Comparison of ENCODE assay signal across 7 cellular contexts in the genomic region with DNA sequence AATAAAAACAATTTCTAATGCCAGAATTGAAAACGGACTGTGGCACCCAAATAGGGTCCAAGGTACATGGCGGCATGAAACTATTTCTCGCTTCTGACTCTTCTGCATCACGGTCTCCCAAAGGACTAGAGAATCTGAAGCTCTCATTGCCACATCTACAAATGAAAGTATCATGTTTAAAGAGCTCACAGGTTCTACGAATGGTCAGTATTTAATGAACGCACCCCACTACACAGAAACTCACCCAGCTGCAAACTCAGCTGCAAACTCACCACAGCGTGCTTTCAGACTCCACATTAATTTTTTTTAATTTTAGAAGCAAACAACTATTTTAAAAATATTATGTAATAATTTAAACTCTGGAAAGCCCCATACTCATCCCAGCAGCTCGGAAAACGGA. TPM values are rescaled to one million over a fixed set of nuclear protein-coding genes. Genes with fewer than 3 reads are reported as not detected.
DNase-seq lines count a peak whose midpoint lies in the region; ATAC-seq and TF ChIP-seq lines count a peak whose summit lies in the region.

No MANE protein-coding gene starts in this region.

- H3K9me3 ChIP-seq in mammary epithelial cell (replicated peaks; ENCODE audit: insufficient read depth, low read length) (no peaks in the 10 kb centered on the region), mucosa of rectum (ENCODE audit: control insufficient read depth in 2 of 2, low read length in 2 of 2) (no peaks in the 10 kb centered on the region)

- CTCF ChIA-PET in mammary epithelial cell (lab: Charles Lee; ENCODE audit: low non-redundant PET), result no interaction called here

- H3K79me2 ChIP-seq in KMS-11 (ENCODE audit: insufficient read depth, low read depth) (peaks cover 68% of the 10 kb centered on the region), mammary epithelial cell (ENCODE audit: insufficient read depth, low read length) (peaks cover 88% of the 10 kb centered on the region)

- intact Hi-C loops in mammary epithelial cell (cut with micrococcal nuclease), result loop anchor here (2.0 kb wide), 1 partner anchor 63 kb away; no protein-coding TSS in a partner anchor

- H3K9ac ChIP-seq in KMS-11 (peak overlapping the region; percentile 84; the same call in 1 of the 2 replicates), mammary epithelial cell (ENCODE audit: insufficient read depth, low read length) (peak overlapping the region; percentile 95), mucosa of rectum (ENCODE audit: low read depth in 1 of 2, low read length in 2 of 2) (peak overlapping the region; percentile 81 to 99)

- TF ChIP-seq CTCF in KMS-11 (conservative IDR thresholded peaks at IDR 0.05; ENCODE audit: low read depth, low read length), result no peak
- no peak for TF ChIP-seq CTCF in mammary epithelial cell (conservative IDR thresholded peaks at IDR 0.05 in 1 of 2, IDR thresholded peaks at IDR 0.05 in 1 of 2; ENCODE audit: extremely low read depth in 1 of 2, insufficient read depth in 1 of 2, low read depth in 1 of 2, low read length in 2 of 2)

- peaks cover 22% of the 10 kb centered on the region for H3K4me1 ChIP-seq in KMS-11 (ENCODE audit: low read depth, poor library complexity, severe bottlenecking)
- peaks cover 16% of the 10 kb centered on the region for H3K4me1 ChIP-seq in mammary epithelial cell (ENCODE audit: insufficient read depth, low read length)
- H3K4me1 ChIP-seq in mucosa of rectum (ENCODE audit: control insufficient read depth in 2 of 2, insufficient read depth in 2 of 2, low read length in 2 of 2), result peaks cover 18 to 22% of the 10 kb centered on the region in 2 donors

- BruUV-seq in mammary epithelial cell (replicated peaks; lab: Mats Ljungman, UMichigan), result no TSS peak

- H3K36me3 ChIP-seq in KMS-11 (ENCODE audit: insufficient read depth) (no peaks in the 10 kb centered on the region), mammary epithelial cell (ENCODE audit: insufficient read depth, low read length) (no peaks in the 10 kb centered on the region), mucosa of rectum (ENCODE audit: control insufficient read depth in 2 of 2, insufficient read depth in 2 of 2, low read length in 2 of 2) (no peaks in the 10 kb centered on the region)

- DNase-seq in mammary epithelial cell (no peak), superior temporal gyrus (ENCODE audit: extremely low spot score) (no peak), anterior cingulate cortex (lab: John Stamatoyannopoulos, UW) (no peak)
- DNase-seq in stimulated activated naive CD4-positive, alpha-beta T cell treated with Interleukin-2 at 50 U/mL for 16 hours (lab: John Stamatoyannopoulos, UW), result no peak

- 1% methylated on average over 9 of the region's 9 CpGs for WGBS in mammary epithelial cell (ENCODE audit: low coverage, missing lambda C conversion rate)

- dilution Hi-C loops in mammary epithelial cell (cut with HindIII; ENCODE audit: low sequenced_read_pairs), result no loop called here

- in situ Hi-C loops in mammary epithelial cell (cut with MboI; ENCODE audit: low sequenced_read_pairs in 2 of 2), result no loop called here

- peak overlapping the region; percentile 71 for H3K4me2 ChIP-seq in KMS-11
- peak overlapping the region; percentile 90 for H3K4me2 ChIP-seq in mammary epithelial cell (ENCODE audit: insufficient read depth, low read depth, low read length)

- peak overlapping the region; percentile 92 for H3K27ac ChIP-seq in KMS-11
- peak overlapping the region; percentile 86 for H3K27ac ChIP-seq in mammary epithelial cell (ENCODE audit: insufficient read depth, low read depth, low read length)
- peak overlapping the region; percentile 89 to 98 for H3K27ac ChIP-seq in mucosa of rectum (ENCODE audit: low read depth in 2 of 2, low read length in 2 of 2)

- H2AFZ ChIP-seq in KMS-11 (ENCODE audit: low read depth) (peak overlapping the region; percentile 85; the same call in 1 of the 2 replicates), mammary epithelial cell (ENCODE audit: low read depth, low read length) (peak overlapping the region; percentile 25)

- ATAC-seq in GM18517 (IDR thresholded peaks at IDR 0.05; ENCODE audit: unreplicated experiment), result peak; percentile 8

- H4K20me1 ChIP-seq in KMS-11 (ENCODE audit: insufficient read depth) (no peaks in the 10 kb centered on the region), mammary epithelial cell (ENCODE audit: insufficient read depth, low read length) (no peaks in the 10 kb centered on the region)

- H3K4me3 ChIP-seq in KMS-11 (IDR thresholded peaks at IDR 0.05; ENCODE audit: insufficient read depth, low read depth, low read length), result no peak overlapping the region
- H3K4me3 ChIP-seq in mammary epithelial cell (replicated peaks in 1 of 3; ENCODE audit: insufficient read depth in 1 of 3, low read depth in 2 of 3, low read length in 3 of 3), result peak overlapping the region; percentile 42 to 81 (median 67)
- H3K4me3 ChIP-seq in mucosa of rectum (ENCODE audit: low read length in 2 of 2), result peak overlapping the region; percentile 91 to 99

- H3K27me3 ChIP-seq in KMS-11 (ENCODE audit: insufficient read depth, low read depth) (no peaks in the 10 kb centered on the region), mammary epithelial cell (ENCODE audit: insufficient read depth, low read length) (no peaks in the 10 kb centered on the region), mucosa of rectum (ENCODE audit: control insufficient read depth in 2 of 2, insufficient read depth in 2 of 2, low read length in 2 of 2) (no peaks in the 10 kb centered on the region)

RNA-seq across cellular contexts. Expression of a gene that starts 1.1 kb away (rescaled TPM):
- total RNA-seq in mammary epithelial cell, result 100 to 1,000 TPM; 112 to 248 TPM
- polyA plus RNA-seq in mammary epithelial cell, result 9.7 TPM
- polyA minus RNA-seq in mammary epithelial cell, result 161 TPM
